22 cellular contexts compared by ENCODE assay signal in genomic region chr5:2898661-2899060, GRCh38.
"Had no signal": no experiment of that assay in that cellular context is flagged by ENCODE, and none has a peak within 500 bp of the region (broad histone marks: within the 10 kb centered on the region; RNA-seq: fewer than 3 reads in every experiment).

No MANE protein-coding gene starts in this region.

- H3K27ac ChIP-seq: dorsolateral prefrontal cortex, epithelial cell of prostate, esophagus squamous epithelium, gastroesophageal sphincter, left ventricle myocardium inferior, neutrophil, suprapubic skin, tibial artery, upper lobe of right lung had no signal

- H3K4me3 Mint-ChIP-seq: immature natural killer cell; naive thymus-derived CD4-positive, alpha-beta T cell; nephron progenitor cell had no signal

- H3K4me1 Mint-ChIP-seq: immature natural killer cell; naive thymus-derived CD4-positive, alpha-beta T cell had no signal

- H3K27me3 Mint-ChIP-seq: naive thymus-derived CD4-positive, alpha-beta T cell had no signal

- H3K27ac Mint-ChIP-seq: immature natural killer cell; naive thymus-derived CD4-positive, alpha-beta T cell; nephron progenitor cell had no signal

- DNase-seq: cortex of kidney; dorsolateral prefrontal cortex; effector memory CD4-positive, alpha-beta T cell; esophagus squamous epithelium; foreskin fibroblast; glutamatergic neuron; immature natural killer cell; left ventricle myocardium inferior; mesendoderm; naive thymus-derived CD4-positive, alpha-beta T cell; nephron progenitor cell; posterior cingulate gyrus; right cardiac atrium; stimulated activated CD4-positive, alpha-beta T cell treated with anti-CD3 and anti-CD28 coated beads, Interleukin-2, amount 100 ng/mL, for 48 hours; stimulated activated naive CD8-positive, alpha-beta T cell treated with anti-CD3 and anti-CD28 coated beads, Interleukin-15, Interleukin-2, amounts not matched to agents 100 U/mL and 50 U/mL, for 24 hours; upper lobe of right lung had no signal

- H3K9me3 Mint-ChIP-seq: nephron progenitor cell had no signal

- H3K36me3 Mint-ChIP-seq: immature natural killer cell; naive thymus-derived CD4-positive, alpha-beta T cell had no signal

- H3K4me3 ChIP-seq: dorsolateral prefrontal cortex, esophagus squamous epithelium, gastroesophageal sphincter, left ventricle myocardium inferior, smooth muscle cell, suprapubic skin, tibial artery, upper lobe of right lung had no signal

- ATAC-seq: gastroesophageal sphincter; naive thymus-derived CD4-positive, alpha-beta T cell; right cardiac atrium; stimulated activated naive CD8-positive, alpha-beta T cell treated with anti-CD3 and anti-CD28 coated beads, Interleukin-15, Interleukin-2, amounts not matched to agents 100 U/mL and 50 U/mL, for 24 hours; upper lobe of right lung had no signal
